22 cellular contexts compared by ENCODE assay signal in the genomic region with DNA sequence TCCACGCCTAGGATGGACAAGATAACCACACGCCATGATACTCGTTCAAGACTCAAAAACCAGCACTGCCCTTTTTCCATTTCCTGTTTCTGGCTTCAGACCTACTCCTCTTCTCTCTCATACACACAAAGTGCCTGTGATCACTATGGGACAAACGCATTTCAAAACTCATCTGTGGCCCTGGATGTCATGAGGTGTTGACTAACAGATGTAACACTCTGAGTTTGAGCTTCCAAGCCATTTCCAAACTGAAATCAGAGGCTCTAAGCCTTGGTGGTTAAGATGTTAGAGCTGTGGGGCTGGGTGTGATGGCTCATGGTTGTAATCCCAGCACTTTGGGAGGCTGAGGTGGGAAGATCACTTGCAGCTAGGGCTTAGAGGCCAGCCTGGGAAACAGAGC. TPM values are rescaled to one million over a fixed set of nuclear protein-coding genes. Genes with fewer than 3 reads are reported as not detected.
DNase-seq lines count a peak whose midpoint lies in the region; ATAC-seq and TF ChIP-seq lines count a peak whose summit lies in the region.
"Had no signal": no experiment of that assay in that cellular context is flagged by ENCODE, and none has a peak within 500 bp of the region (broad histone marks: within the 10 kb centered on the region; RNA-seq: fewer than 3 reads in every experiment).

No MANE protein-coding gene starts in this region.

- H3K9ac ChIP-seq in liver (ENCODE audit: low read depth in 1 of 2, low read length in 2 of 2), result no peak overlapping the region
- H3K9ac ChIP-seq: neural progenitor cell had no signal

- no peaks in the 10 kb centered on the region for H3K9me3 ChIP-seq in liver (ENCODE audit: control insufficient read depth in 4 of 4, low read length in 3 of 4)
- H3K9me3 ChIP-seq: lower lobe of right lung, uterus had no signal

- H3K27ac ChIP-seq in caudate nucleus (ENCODE audit: low read depth, low read length), result peak overlapping the region; percentile 41
- H3K27ac ChIP-seq in liver (ENCODE audit: low read depth in 1 of 2, low read length in 2 of 2), result peak overlapping the region; percentile 80 to 88
- H3K27ac ChIP-seq: neural progenitor cell, uterus had no signal

- TF ChIP-seq CTCF in liver (IDR thresholded peaks at IDR 0.05; ENCODE audit: low read depth, low read length, missing input control) (no peak), omental fat pad (IDR thresholded peaks at IDR 0.05) (no peak)

- no peak for TF ChIP-seq RAD21 in liver (IDR thresholded peaks at IDR 0.05)

- WGBS in liver, result 85% methylated on average over 4 of the region's 4 CpGs

- peaks cover 8 to 48% (median 23%) of the 10 kb centered on the region in 4 donors for H3K4me1 ChIP-seq in liver (ENCODE audit: control insufficient read depth in 4 of 4, insufficient read depth in 4 of 4, low read length in 3 of 4)
- H3K4me1 ChIP-seq: uterus had no signal

- H3K4me3 ChIP-seq in liver (ENCODE audit: low read depth in 1 of 3, low read length in 3 of 3), result no peak overlapping the region
- H3K4me3 ChIP-seq: lower lobe of right lung, neural progenitor cell, uterus had no signal

- peaks cover 4 to 37% (median 27%) of the 10 kb centered on the region in 4 donors for H3K36me3 ChIP-seq in liver (ENCODE audit: control insufficient read depth in 4 of 4, insufficient read depth in 3 of 4, low read depth in 1 of 4, low read length in 3 of 4)
- H3K36me3 ChIP-seq: neural progenitor cell, uterus had no signal

- H3K27me3 ChIP-seq in liver (ENCODE audit: control insufficient read depth in 4 of 4, insufficient read depth in 4 of 4, low read length in 3 of 4), result no peaks in the 10 kb centered on the region
- H3K27me3 ChIP-seq: neural progenitor cell, uterus had no signal

- no peak for ATAC-seq in GM19023 (IDR thresholded peaks at IDR 0.05; ENCODE audit: unreplicated experiment)
- ATAC-seq in HG02852 (IDR thresholded peaks at IDR 0.05; ENCODE audit: unreplicated experiment), result no peak
- ATAC-seq in omental fat pad (ENCODE audit: low FRiP score), result no peak
- ATAC-seq: activated naive CD8-positive, alpha-beta T cell treated with anti-CD3 and anti-CD28 coated beads, Interleukin-2, amount 50 U/mL, for 24 hours; effector memory CD8-positive, alpha-beta T cell had no signal

- DNase-seq in stimulated activated CD4-positive, alpha-beta T cell treated with anti-CD3 and anti-CD28 coated beads, Interleukin-1b, Interleukin-23, amount 100 ng/mL, for 48 hours, result peak; percentile 16
- DNase-seq in stimulated activated CD4-positive, alpha-beta T cell treated with anti-CD3 and anti-CD28 coated beads, Interleukin-15, amount 100 ng/mL, for 24 hours, result no peak
- no peak for DNase-seq in caudate nucleus (lab: John Stamatoyannopoulos, UW)
- no peak for DNase-seq in omental fat pad (ENCODE audit: low spot score)
- DNase-seq: activated CD4-positive, alpha-beta T cell treated with anti-CD3 and anti-CD28 coated beads for 48 hours; activated CD8-positive, alpha-beta memory T cell treated with anti-CD3 and anti-CD28 coated beads, Interleukin-2, amount 50 U/mL, for 48 hours; activated gamma-delta T cell; activated naive CD8-positive, alpha-beta T cell treated with anti-CD3 and anti-CD28 coated beads, Interleukin-2, amount 50 U/mL, for 24 hours; C1 segment of cervical spinal cord; effector memory CD8-positive, alpha-beta T cell; kidney; lower lobe of right lung; NCI-H1694; NCI-H510A; SIG-M5; uterus had no signal

TF ChIP-seq in liver, 16 proteins besides CTCF, POLR2A, EP300 and RAD21:
- TF ChIP-seq EGR1 (IDR thresholded peaks at IDR 0.05; ENCODE audit: low read depth in 2 of 2) (no peak), HNF4G (IDR thresholded peaks at IDR 0.05) (no peak), JUND (IDR thresholded peaks at IDR 0.05) (no peak), SP1 (IDR thresholded peaks at IDR 0.05) (no peak), HNF4A (conservative IDR thresholded peaks at IDR 0.05) (no peak), NR2F2 (IDR thresholded peaks at IDR 0.05) (no peak), YY1 (IDR thresholded peaks at IDR 0.05) (no peak), GABPA (IDR thresholded peaks at IDR 0.05 in 1 of 2, conservative IDR thresholded peaks at IDR 0.05 in 1 of 2) (no peak), FOXA2 (IDR thresholded peaks at IDR 0.05) (no peak), RXRA (IDR thresholded peaks at IDR 0.05) (no peak)
- TF ChIP-seq, protein P1, sequence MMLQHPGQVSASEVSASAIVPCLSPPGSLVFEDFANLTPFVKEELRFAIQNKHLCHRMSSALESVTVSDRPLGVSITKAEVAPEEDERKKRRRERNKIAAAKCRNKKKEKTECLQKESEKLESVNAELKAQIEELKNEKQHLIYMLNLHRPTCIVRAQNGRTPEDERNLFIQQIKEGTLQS (IDR thresholded peaks at IDR 0.05), result no peak
- TF ChIP-seq, protein P2, sequence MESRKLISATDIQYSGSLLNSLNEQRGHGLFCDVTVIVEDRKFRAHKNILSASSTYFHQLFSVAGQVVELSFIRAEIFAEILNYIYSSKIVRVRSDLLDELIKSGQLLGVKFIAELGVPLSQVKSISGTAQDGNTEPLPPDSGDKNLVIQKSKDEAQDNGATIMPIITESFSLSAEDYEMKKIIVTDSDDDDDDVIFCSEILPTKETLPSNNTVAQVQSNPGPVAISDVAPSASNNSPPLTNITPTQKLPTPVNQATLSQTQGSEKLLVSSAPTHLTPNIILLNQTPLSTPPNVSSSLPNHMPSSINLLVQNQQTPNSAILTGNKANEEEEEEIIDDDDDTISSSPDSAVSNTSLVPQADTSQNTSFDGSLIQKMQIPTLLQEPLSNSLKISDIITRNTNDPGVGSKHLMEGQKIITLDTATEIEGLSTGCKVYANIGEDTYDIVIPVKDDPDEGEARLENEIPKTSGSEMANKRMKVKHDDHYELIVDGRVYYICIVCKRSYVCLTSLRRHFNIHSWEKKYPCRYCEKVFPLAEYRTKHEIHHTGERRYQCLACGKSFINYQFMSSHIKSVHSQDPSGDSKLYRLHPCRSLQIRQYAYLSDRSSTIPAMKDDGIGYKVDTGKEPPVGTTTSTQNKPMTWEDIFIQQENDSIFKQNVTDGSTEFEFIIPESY (IDR thresholded peaks at IDR 0.05), result no peak
- TF ChIP-seq, protein P3, sequence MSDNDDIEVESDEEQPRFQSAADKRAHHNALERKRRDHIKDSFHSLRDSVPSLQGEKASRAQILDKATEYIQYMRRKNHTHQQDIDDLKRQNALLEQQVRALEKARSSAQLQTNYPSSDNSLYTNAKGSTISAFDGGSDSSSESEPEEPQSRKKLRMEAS (IDR thresholded peaks at IDR 0.05), result no peak

RNA-seq across cellular contexts. Expression of gene LMOD3, which starts 55.7 kb away (rescaled TPM):
- total RNA-seq in liver (not detected), omental fat pad (not detected)
- polyA plus RNA-seq in liver, result under 1 TPM; 0.02 to 0.04 TPM
- total RNA-seq: H4, posterior vena cava had no signal
